Comparison of ENCODE assay signal across 1 cellular context in the genomic region with DNA sequence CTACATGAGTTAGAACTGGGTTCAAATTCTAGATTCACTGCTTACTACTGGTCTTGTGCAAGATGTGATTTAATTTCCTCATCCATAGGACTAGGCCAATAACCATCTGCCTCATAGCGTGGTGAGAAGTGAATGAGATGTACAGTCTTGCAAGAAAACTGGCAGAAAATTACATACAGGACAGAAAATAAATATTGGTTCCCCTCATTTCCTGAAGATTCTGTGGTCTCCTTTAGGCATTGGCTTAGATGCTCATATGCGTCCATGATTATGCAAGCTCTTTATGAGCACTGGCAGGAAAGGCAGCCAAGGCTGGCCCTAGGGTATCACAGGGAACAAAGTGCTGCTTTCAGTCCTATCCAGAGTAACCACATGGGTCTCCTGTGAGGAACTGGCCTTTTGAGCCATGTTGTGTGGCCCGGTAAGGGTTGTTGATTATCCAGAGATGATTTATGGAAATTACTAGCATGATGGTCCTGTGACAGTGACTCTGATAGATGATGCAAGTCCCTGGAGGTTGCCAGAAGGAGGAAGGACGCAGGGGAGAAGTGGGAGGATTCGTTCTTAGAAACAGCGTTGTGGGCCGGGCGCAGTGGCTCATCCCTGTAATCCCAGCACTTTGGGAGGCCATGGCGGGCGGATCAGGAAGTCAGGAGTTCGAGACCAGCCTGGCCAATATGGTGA.
TF ChIP-seq lines count a peak whose summit lies in the region.

No MANE protein-coding gene starts in this region.

TF ChIP-seq in K562, 482 proteins besides CTCF, POLR2A, EP300 and RAD21 (continued from another document and continues in another):
- TF ChIP-seq, protein P1, sequence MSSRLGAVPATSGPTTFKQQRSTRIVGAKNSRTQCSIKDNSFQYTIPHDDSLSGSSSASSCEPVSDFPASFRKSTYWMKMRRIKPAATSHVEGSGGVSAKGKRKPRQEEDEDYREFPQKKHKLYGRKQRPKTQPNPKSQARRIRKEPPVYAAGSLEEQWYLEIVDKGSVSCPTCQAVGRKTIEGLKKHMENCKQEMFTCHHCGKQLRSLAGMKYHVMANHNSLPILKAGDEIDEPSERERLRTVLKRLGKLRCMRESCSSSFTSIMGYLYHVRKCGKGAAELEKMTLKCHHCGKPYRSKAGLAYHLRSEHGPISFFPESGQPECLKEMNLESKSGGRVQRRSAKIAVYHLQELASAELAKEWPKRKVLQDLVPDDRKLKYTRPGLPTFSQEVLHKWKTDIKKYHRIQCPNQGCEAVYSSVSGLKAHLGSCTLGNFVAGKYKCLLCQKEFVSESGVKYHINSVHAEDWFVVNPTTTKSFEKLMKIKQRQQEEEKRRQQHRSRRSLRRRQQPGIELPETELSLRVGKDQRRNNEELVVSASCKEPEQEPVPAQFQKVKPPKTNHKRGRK (tag; IDR thresholded peaks at IDR 0.05): no peak
- TF ChIP-seq FOXA1 (IDR thresholded peaks at IDR 0.05; ENCODE audit: borderline replicate concordance): no peak
- TF ChIP-seq EGR1 (conservative IDR thresholded peaks at IDR 0.05): no peak
- no peak for TF ChIP-seq ESRRB (CRISPR knock-in tag; IDR thresholded peaks at IDR 0.05; ENCODE audit: borderline replicate concordance)
- no peak for TF ChIP-seq ZNF507 (tag; conservative IDR thresholded peaks at IDR 0.05)
- no peak for TF ChIP-seq ZNF217 (CRISPR knock-in tag; IDR thresholded peaks at IDR 0.05)
- TF ChIP-seq ZNF695 (CRISPR knock-in tag; IDR thresholded peaks at IDR 0.05): no peak
- TF ChIP-seq TCF7 (IDR thresholded peaks at IDR 0.05; ENCODE audit: borderline replicate concordance): no peak
- TF ChIP-seq IRF2 (CRISPR knock-in tag; IDR thresholded peaks at IDR 0.05): no peak
- TF ChIP-seq, protein P2, sequence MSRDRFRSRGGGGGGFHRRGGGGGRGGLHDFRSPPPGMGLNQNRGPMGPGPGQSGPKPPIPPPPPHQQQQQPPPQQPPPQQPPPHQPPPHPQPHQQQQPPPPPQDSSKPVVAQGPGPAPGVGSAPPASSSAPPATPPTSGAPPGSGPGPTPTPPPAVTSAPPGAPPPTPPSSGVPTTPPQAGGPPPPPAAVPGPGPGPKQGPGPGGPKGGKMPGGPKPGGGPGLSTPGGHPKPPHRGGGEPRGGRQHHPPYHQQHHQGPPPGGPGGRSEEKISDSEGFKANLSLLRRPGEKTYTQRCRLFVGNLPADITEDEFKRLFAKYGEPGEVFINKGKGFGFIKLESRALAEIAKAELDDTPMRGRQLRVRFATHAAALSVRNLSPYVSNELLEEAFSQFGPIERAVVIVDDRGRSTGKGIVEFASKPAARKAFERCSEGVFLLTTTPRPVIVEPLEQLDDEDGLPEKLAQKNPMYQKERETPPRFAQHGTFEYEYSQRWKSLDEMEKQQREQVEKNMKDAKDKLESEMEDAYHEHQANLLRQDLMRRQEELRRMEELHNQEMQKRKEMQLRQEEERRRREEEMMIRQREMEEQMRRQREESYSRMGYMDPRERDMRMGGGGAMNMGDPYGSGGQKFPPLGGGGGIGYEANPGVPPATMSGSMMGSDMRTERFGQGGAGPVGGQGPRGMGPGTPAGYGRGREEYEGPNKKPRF (IDR thresholded peaks at IDR 0.05; ENCODE audit: low read depth, low read length): no peak
- peak; percentile 59 for TF ChIP-seq ZNF766 (CRISPR knock-in tag; conservative IDR thresholded peaks at IDR 0.05)
- no peak for TF ChIP-seq CHCHD3 (CRISPR knock-in tag; IDR thresholded peaks at IDR 0.05)
- TF ChIP-seq PHB (CRISPR knock-in tag; IDR thresholded peaks at IDR 0.05): no peak
- TF ChIP-seq ZNF707 (CRISPR knock-in tag; conservative IDR thresholded peaks at IDR 0.05): no peak
- TF ChIP-seq ZNF174 (CRISPR knock-in tag; IDR thresholded peaks at IDR 0.05): no peak
- TF ChIP-seq LEF1 (IDR thresholded peaks at IDR 0.05): peak; percentile 20; the same call in 1 of the 2 replicates
- peak; percentile 68 for TF ChIP-seq CXXC5 (CRISPR knock-in tag; IDR thresholded peaks at IDR 0.05)
- TF ChIP-seq, protein P3, sequence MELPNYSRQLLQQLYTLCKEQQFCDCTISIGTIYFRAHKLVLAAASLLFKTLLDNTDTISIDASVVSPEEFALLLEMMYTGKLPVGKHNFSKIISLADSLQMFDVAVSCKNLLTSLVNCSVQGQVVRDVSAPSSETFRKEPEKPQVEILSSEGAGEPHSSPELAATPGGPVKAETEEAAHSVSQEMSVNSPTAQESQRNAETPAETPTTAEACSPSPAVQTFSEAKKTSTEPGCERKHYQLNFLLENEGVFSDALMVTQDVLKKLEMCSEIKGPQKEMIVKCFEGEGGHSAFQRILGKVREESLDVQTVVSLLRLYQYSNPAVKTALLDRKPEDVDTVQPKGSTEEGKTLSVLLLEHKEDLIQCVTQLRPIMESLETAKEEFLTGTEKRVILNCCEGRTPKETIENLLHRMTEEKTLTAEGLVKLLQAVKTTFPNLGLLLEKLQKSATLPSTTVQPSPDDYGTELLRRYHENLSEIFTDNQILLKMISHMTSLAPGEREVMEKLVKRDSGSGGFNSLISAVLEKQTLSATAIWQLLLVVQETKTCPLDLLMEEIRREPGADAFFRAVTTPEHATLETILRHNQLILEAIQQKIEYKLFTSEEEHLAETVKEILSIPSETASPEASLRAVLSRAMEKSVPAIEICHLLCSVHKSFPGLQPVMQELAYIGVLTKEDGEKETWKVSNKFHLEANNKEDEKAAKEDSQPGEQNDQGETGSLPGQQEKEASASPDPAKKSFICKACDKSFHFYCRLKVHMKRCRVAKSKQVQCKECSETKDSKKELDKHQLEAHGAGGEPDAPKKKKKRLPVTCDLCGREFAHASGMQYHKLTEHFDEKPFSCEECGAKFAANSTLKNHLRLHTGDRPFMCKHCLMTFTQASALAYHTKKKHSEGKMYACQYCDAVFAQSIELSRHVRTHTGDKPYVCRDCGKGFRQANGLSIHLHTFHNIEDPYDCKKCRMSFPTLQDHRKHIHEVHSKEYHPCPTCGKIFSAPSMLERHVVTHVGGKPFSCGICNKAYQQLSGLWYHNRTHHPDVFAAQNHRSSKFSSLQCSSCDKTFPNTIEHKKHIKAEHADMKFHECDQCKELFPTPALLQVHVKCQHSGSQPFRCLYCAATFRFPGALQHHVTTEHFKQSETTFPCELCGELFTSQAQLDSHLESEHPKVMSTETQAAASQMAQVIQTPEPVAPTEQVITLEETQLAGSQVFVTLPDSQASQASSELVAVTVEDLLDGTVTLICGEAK (IDR thresholded peaks at IDR 0.05): no peak
- TF ChIP-seq, protein P3 (CRISPR knock-in tag; IDR thresholded peaks at IDR 0.05): no peak
- TF ChIP-seq, protein P4, sequence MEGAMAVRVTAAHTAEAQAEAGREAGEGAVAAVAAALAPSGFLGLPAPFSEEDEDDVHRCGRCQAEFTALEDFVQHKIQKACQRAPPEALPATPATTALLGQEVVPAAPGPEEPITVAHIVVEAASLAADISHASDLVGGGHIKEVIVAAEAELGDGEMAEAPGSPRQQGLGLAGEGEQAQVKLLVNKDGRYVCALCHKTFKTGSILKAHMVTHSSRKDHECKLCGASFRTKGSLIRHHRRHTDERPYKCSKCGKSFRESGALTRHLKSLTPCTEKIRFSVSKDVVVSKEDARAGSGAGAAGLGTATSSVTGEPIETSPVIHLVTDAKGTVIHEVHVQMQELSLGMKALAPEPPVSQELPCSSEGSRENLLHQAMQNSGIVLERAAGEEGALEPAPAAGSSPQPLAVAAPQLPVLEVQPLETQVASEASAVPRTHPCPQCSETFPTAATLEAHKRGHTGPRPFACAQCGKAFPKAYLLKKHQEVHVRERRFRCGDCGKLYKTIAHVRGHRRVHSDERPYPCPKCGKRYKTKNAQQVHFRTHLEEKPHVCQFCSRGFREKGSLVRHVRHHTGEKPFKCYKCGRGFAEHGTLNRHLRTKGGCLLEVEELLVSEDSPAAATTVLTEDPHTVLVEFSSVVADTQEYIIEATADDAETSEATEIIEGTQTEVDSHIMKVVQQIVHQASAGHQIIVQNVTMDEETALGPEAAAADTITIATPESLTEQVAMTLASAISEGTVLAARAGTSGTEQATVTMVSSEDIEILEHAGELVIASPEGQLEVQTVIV (CRISPR knock-in tag; IDR thresholded peaks at IDR 0.05; ENCODE audit: borderline replicate concordance): no peak
- TF ChIP-seq ZNF347 (CRISPR knock-in tag; IDR thresholded peaks at IDR 0.05; ENCODE audit: low read depth): no peak
- TF ChIP-seq, protein P5, sequence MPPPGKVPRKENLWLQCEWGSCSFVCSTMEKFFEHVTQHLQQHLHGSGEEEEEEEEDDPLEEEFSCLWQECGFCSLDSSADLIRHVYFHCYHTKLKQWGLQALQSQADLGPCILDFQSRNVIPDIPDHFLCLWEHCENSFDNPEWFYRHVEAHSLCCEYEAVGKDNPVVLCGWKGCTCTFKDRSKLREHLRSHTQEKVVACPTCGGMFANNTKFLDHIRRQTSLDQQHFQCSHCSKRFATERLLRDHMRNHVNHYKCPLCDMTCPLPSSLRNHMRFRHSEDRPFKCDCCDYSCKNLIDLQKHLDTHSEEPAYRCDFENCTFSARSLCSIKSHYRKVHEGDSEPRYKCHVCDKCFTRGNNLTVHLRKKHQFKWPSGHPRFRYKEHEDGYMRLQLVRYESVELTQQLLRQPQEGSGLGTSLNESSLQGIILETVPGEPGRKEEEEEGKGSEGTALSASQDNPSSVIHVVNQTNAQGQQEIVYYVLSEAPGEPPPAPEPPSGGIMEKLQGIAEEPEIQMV (tag; conservative IDR thresholded peaks at IDR 0.05; ENCODE audit: low read depth): no peak
- TF ChIP-seq TAF1 (IDR thresholded peaks at IDR 0.05; ENCODE audit: control insufficient read depth, extremely low read depth, insufficient read depth, low read length, severe bottlenecking): no peak
- TF ChIP-seq UBTF (IDR thresholded peaks at IDR 0.05; ENCODE audit: borderline replicate concordance in 1 of 2, low read depth in 2 of 2, low read length in 2 of 2): no peak
- no peak for TF ChIP-seq ATF6 (CRISPR knock-in tag; IDR thresholded peaks at IDR 0.05)
- no peak for TF ChIP-seq PHF21A (IDR thresholded peaks at IDR 0.05; ENCODE audit: borderline replicate concordance, low read depth)
- TF ChIP-seq ZNF232 (CRISPR knock-in tag; IDR thresholded peaks at IDR 0.05): no peak
- peak; percentile 6; the same call in 1 of the 2 replicates for TF ChIP-seq NCOR1 (IDR thresholded peaks at IDR 0.05)
- no peak for TF ChIP-seq RNF219 (CRISPR knock-in tag; IDR thresholded peaks at IDR 0.05)
- no peak for TF ChIP-seq MCM7 (IDR thresholded peaks at IDR 0.05)
